19 cellular contexts compared by ENCODE assay signal in genomic region chr6:52326540-52327364, GRCh38. TPM values are rescaled to one million over a fixed set of nuclear protein-coding genes. Genes with fewer than 3 reads are reported as not detected.
DNase-seq lines count a peak whose midpoint lies in the region; ATAC-seq, FAIRE-seq and TF ChIP-seq lines count a peak whose summit lies in the region.
"Had no signal": no experiment of that assay in that cellular context is flagged by ENCODE, and none has a peak within 500 bp of the region (broad histone marks: within the 10 kb centered on the region; RNA-seq: fewer than 3 reads in every experiment).

No MANE protein-coding gene starts in this region.

- TF ChIP-seq CTCF in Peyer's patch (IDR thresholded peaks at IDR 0.05) (no peak), gastrocnemius medialis (IDR thresholded peaks at IDR 0.05 in 4 of 5, conservative IDR thresholded peaks at IDR 0.05 in 1 of 5) (no peak)

- in situ Hi-C loops in gastrocnemius medialis (cut with MboI; ENCODE audit: low sequenced_read_pairs in 4 of 4): no loop called here

- H3K36me3 ChIP-seq in Peyer's patch: no peaks in the 10 kb centered on the region
- no peaks in the 10 kb centered on the region for H3K36me3 ChIP-seq in small intestine (ENCODE audit: control insufficient read depth in 2 of 2, insufficient read depth in 2 of 2, low read length in 2 of 2)
- H3K36me3 ChIP-seq in gastrocnemius medialis: no peaks in the 10 kb centered on the region
- H3K36me3 ChIP-seq: right atrium auricular region had no signal

- peaks cover 0 to 48% (median 2%) of the 10 kb centered on the region in 4 donors for H3K4me1 ChIP-seq in Peyer's patch
- H3K4me1 ChIP-seq in small intestine (ENCODE audit: control insufficient read depth in 2 of 2, insufficient read depth in 1 of 2, low read depth in 1 of 2, low read length in 1 of 2): peaks cover 5 to 7% of the 10 kb centered on the region in 2 donors
- no peaks in the 10 kb centered on the region for H3K4me1 ChIP-seq in gastrocnemius medialis
- H3K4me1 ChIP-seq: right atrium auricular region had no signal

- H3K4me3 ChIP-seq in Peyer's patch (no peak overlapping the region), small intestine (ENCODE audit: low read depth in 1 of 2, low read length in 2 of 2) (no peak overlapping the region), gastrocnemius medialis (no peak overlapping the region)
- H3K4me3 ChIP-seq: right atrium auricular region, testis had no signal

- no peak for FAIRE-seq in small intestine (lab: Jason Lieb, UNC)
- FAIRE-seq: endothelial cell of umbilical vein, H54, RCC 7860 had no signal

- WGBS in small intestine, 3 donors: 92 to 95% (median 93%) methylated on average over 3 of the region's 3 CpGs

- DNase-seq in Peyer's patch (no peak), kidney glomerular epithelial cell (lab: John Stamatoyannopoulos, UW) (peak; percentile 1), small intestine (no peak), 8988T (no peak), gastrocnemius medialis (no peak), iPS-NIHi7 (ENCODE audit: extremely low spot score) (no peak)
- DNase-seq: activated naive CD8-positive, alpha-beta T cell treated with anti-CD3 and anti-CD28 coated beads for 36 hours; cortex of kidney; hippocampal formation; NCI-H1417; NCI-H2171; NCI-H748 treated with DMSO at 0.1 percent for 48 hours had no signal

- H3K27ac ChIP-seq in Peyer's patch (peak overlapping the region in 3 of 4 donors; percentile 45 to 92 (median 84)), small intestine (ENCODE audit: low read depth in 1 of 2, low read length in 1 of 2) (peak overlapping the region; percentile 67 to 82), gastrocnemius medialis (no peak overlapping the region)
- H3K27ac ChIP-seq: right atrium auricular region had no signal

- intact Hi-C loops in gastrocnemius medialis (cut with DNase I; ENCODE audit: low total_unique reads): no loop called here

- TF ChIP-seq POLR2A in Peyer's patch (IDR thresholded peaks at IDR 0.05): peak in 1 of 2 donors; percentile 14
- no peak for TF ChIP-seq POLR2A in gastrocnemius medialis (IDR thresholded peaks at IDR 0.05)

- ATAC-seq in GM21825 (IDR thresholded peaks at IDR 0.05; ENCODE audit: unreplicated experiment) (peak; percentile 54), gastrocnemius medialis (no peak)
- ATAC-seq: stimulated activated effector memory CD8-positive, alpha-beta T cell treated with anti-CD3 and anti-CD28 coated beads, Interleukin-12 subunit alpha, Interleukin-12 subunit beta, amount 100 ng/mL, for 72 hours had no signal

- H3K9me3 ChIP-seq in Peyer's patch (no peaks in the 10 kb centered on the region), small intestine (ENCODE audit: control insufficient read depth, low read depth) (no peaks in the 10 kb centered on the region), gastrocnemius medialis (no peaks in the 10 kb centered on the region)
- H3K9me3 ChIP-seq: right atrium auricular region, testis had no signal

- H3K27me3 ChIP-seq in Peyer's patch (no peaks in the 10 kb centered on the region), small intestine (ENCODE audit: control insufficient read depth in 2 of 2, insufficient read depth in 2 of 2, low read length in 2 of 2) (no peaks in the 10 kb centered on the region), gastrocnemius medialis (no peaks in the 10 kb centered on the region)
- H3K27me3 ChIP-seq: right atrium auricular region, testis had no signal

RNA-seq across cellular contexts. Expression of gene PAQR8, which starts 35.2 kb away (rescaled TPM):
- 100 to 1,000 TPM in 3 of 4 donors, 1 to 10 TPM in 1; 9.1 to 300 (median 210) TPM for total RNA-seq in Peyer's patch
- polyA plus RNA-seq in small intestine: 10 to 100 TPM; 14.1 to 28.6 (median 28.6) TPM
- total RNA-seq in gastrocnemius medialis: 1 to 10 TPM in 1 of 4 donors, under 1 TPM in 3; 0.39 to 1.1 (median 0.72) TPM

RNA-seq across cellular contexts. Expression of gene MCM3, which starts 42.2 kb away (rescaled TPM):
- 10 to 100 TPM; 24.9 to 71.8 (median 30.4) TPM for total RNA-seq in Peyer's patch
- 10 to 100 TPM in 2 of 3 donors, 1 to 10 TPM in 1; 9.4 to 46.8 (median 11.1) TPM for polyA plus RNA-seq in small intestine
- 10 to 100 TPM in 1 of 4 donors, 1 to 10 TPM in 3; 9.1 to 12.9 (median 9.8) TPM for total RNA-seq in gastrocnemius medialis

Comparison
In these comparisons a context has a peak if more than half of its experiments do, and no peak if none do; other contexts are left out.
1. H3K27ac ChIP-seq: peak in Peyer's patch (3 of 4) and small intestine (2 of 2); none in gastrocnemius medialis (0 of 4).
2. RNA of gene PAQR8, which starts 35.2 kb away (total RNA-seq): 9.1 to 300 TPM in Peyer's patch; 0.39 to 1.1 TPM in gastrocnemius medialis; every median in the first group is over 4 times any median in the second.